10 cellular contexts compared by ENCODE assay signal in the genomic region with DNA sequence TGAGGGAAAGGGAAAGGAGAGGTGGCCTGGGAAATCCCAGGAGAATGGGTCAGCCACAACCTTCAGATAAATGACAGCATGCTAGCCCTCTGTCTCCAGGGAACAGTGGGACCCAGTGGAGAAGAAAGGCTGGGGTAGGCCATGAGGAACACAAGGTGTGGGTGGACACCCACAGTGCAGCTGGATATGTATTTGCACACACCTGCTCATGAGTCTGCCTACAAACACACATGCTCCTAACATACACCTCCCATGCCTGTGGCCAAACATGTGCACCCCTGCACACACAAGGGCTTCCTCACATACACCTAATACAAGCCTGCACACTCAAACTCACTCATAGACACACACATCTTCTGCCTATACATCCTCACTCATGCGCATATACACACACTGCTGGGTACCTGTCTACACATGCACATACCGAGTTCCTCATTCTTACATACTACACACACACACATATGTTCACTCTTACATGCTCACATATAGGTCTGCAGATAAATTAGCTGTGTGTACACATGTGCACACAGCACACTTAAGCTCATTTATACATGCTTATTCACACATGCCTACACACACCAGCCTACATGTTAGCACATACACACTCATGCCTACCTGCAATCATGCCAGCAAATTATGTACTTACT. TPM values are rescaled to one million over a fixed set of nuclear protein-coding genes. Genes with fewer than 3 reads are reported as not detected.
DNase-seq lines count a peak whose midpoint lies in the region; ATAC-seq and TF ChIP-seq lines count a peak whose summit lies in the region.
"Had no signal": no experiment of that assay in that cellular context is flagged by ENCODE, and none has a peak within 500 bp of the region (broad histone marks: within the 10 kb centered on the region; RNA-seq: fewer than 3 reads in every experiment).

No MANE protein-coding gene starts in this region.

- CTCF ChIA-PET in PC-3 (lab: Charles Lee) = interaction anchor here (0.5 to 1.6 kb wide), 9 partner anchors 13 to 653 kb away, joined by 3 to 10 read pairs (median 4); no protein-coding TSS in a partner anchor

- POLR2A ChIA-PET in PC-3 (lab: Charles Lee; ENCODE audit: unreplicated experiment) = no interaction called here

- 95% methylated on average over 2 of the region's 2 CpGs for WGBS in esophagus muscularis mucosa

- no peaks in the 10 kb centered on the region for H3K27me3 Mint-ChIP-seq in natural killer cell treated with Interleukin-12 subunit alpha and Interleukin-12 subunit beta and Interleukin-15 and Interleukin-18, amount 100 ng/mL, for 72 hours
- H3K27me3 Mint-ChIP-seq in natural killer cell (ENCODE audit: low read depth in 2 of 2) = no peaks in the 10 kb centered on the region

- H4K20me1 ChIP-seq in PC-3 (ENCODE audit: low read length) = peaks cover 4% of the 10 kb centered on the region; the same call in 1 of the 2 replicates

- no peak for DNase-seq in natural killer cell treated with Interleukin-12 subunit alpha and Interleukin-12 subunit beta and Interleukin-15 and Interleukin-18, amount 100 ng/mL, for 72 hours (ENCODE audit: low spot score)
- DNase-seq in natural killer cell (no peak), PC-3 (no peak), esophagus muscularis mucosa (ENCODE audit: extremely low spot score) (no peak), GM10266 (ENCODE audit: extremely low spot score) (no peak), gastrocnemius medialis (no peak), head of caudate nucleus (no peak)

- TF ChIP-seq CTCF in natural killer cell (IDR thresholded peaks at IDR 0.05) (no peak), PC-3 (conservative IDR thresholded peaks at IDR 0.05; ENCODE audit: low read depth, low read length) (no peak), esophagus muscularis mucosa (IDR thresholded peaks at IDR 0.05) (no peak), GM10266 (IDR thresholded peaks at IDR 0.05; ENCODE audit: control insufficient read depth, insufficient read depth, low read depth, missing control alignments) (no peak), gastrocnemius medialis (IDR thresholded peaks at IDR 0.05 in 4 of 5, conservative IDR thresholded peaks at IDR 0.05 in 1 of 5) (no peak)

- peak overlapping the region; percentile 45 for H3K4me3 Mint-ChIP-seq in natural killer cell treated with Interleukin-12 subunit alpha and Interleukin-12 subunit beta and Interleukin-15 and Interleukin-18, amount 100 ng/mL, for 72 hours
- no peak overlapping the region for H3K4me3 Mint-ChIP-seq in natural killer cell

- peaks cover 6% of the 10 kb centered on the region for H3K36me3 Mint-ChIP-seq in natural killer cell treated with Interleukin-12 subunit alpha and Interleukin-12 subunit beta and Interleukin-15 and Interleukin-18, amount 100 ng/mL, for 72 hours
- H3K36me3 Mint-ChIP-seq in natural killer cell = no peaks in the 10 kb centered on the region

- H3K27ac Mint-ChIP-seq in natural killer cell treated with Interleukin-12 subunit alpha and Interleukin-12 subunit beta and Interleukin-15 and Interleukin-18, amount 100 ng/mL, for 72 hours = peak overlapping the region; percentile 3 to 19
- H3K27ac Mint-ChIP-seq in natural killer cell = peak overlapping the region in 1 of 2 donors; percentile 52
- H3K27ac Mint-ChIP-seq: T-helper 1 cell treated with Interleukin-12 subunit alpha and Interleukin-12 subunit beta and Interleukin-4 antibody, amounts not matched to agents 30 μg/mL and 1 μg/mL, for 36 hours had no signal

- H3K4me2 ChIP-seq in PC-3 (ENCODE audit: low read length) = 0 out of 2 replicates have a peak overlapping the region, but pooled peaks have one; percentile 0

- H3K79me2 ChIP-seq in PC-3 (ENCODE audit: low read length) = peaks cover 35% of the 10 kb centered on the region

- H3K36me3 ChIP-seq in PC-3 (ENCODE audit: low read depth, low read length) = 0 out of 2 replicates have a peak, but pooled peaks cover 6% of the 10 kb centered on the region
- H3K36me3 ChIP-seq in esophagus muscularis mucosa = peaks cover 0 to 30% (median 22%) of the 10 kb centered on the region in 4 donors
- no peaks in the 10 kb centered on the region for H3K36me3 ChIP-seq in gastrocnemius medialis
- H3K36me3 ChIP-seq: breast epithelium had no signal

- no peaks in the 10 kb centered on the region for H3K9me2 ChIP-seq in PC-3 (replicated peaks; ENCODE audit: low read length)

- TF ChIP-seq POLR2A in esophagus muscularis mucosa (IDR thresholded peaks at IDR 0.05; ENCODE audit: low read depth) (no peak), gastrocnemius medialis (IDR thresholded peaks at IDR 0.05) (no peak)

- TF ChIP-seq EP300 in esophagus muscularis mucosa (IDR thresholded peaks at IDR 0.05) = no peak

- H3F3A ChIP-seq in PC-3 (ENCODE audit: low read length, unreplicated experiment) = no peaks in the 10 kb centered on the region

- H3K27me3 ChIP-seq in PC-3 (ENCODE audit: low read length) (no peaks in the 10 kb centered on the region), esophagus muscularis mucosa (no peaks in the 10 kb centered on the region), gastrocnemius medialis (no peaks in the 10 kb centered on the region)
- H3K27me3 ChIP-seq: breast epithelium had no signal

- H3K9me3 Mint-ChIP-seq in natural killer cell treated with Interleukin-12 subunit alpha and Interleukin-12 subunit beta and Interleukin-15 and Interleukin-18, amount 100 ng/mL, for 72 hours = no peaks in the 10 kb centered on the region
- H3K9me3 Mint-ChIP-seq in natural killer cell = no peaks in the 10 kb centered on the region
- H3K9me3 Mint-ChIP-seq: T-helper 1 cell treated with Interleukin-12 subunit alpha and Interleukin-12 subunit beta and Interleukin-4 antibody, amounts not matched to agents 30 μg/mL and 1 μg/mL, for 36 hours had no signal

- no peak for ATAC-seq in natural killer cell treated with Interleukin-12 subunit alpha and Interleukin-12 subunit beta and Interleukin-15 and Interleukin-18, amount 100 ng/mL, for 72 hours
- no peak for ATAC-seq in natural killer cell
- ATAC-seq in PC-3 = no peak
- ATAC-seq in gastrocnemius medialis = no peak
- no peak for ATAC-seq in HG03378 (IDR thresholded peaks at IDR 0.05; ENCODE audit: unreplicated experiment)

- in situ Hi-C loops in gastrocnemius medialis (cut with MboI; ENCODE audit: low sequenced_read_pairs in 4 of 4) = loop anchor here in 1 of 4 donors (5.0 kb wide), 1 partner anchor 73 kb away; a partner anchor contains a TSS

- H3K27ac ChIP-seq in PC-3 (ENCODE audit: low read length) (no peak overlapping the region), esophagus muscularis mucosa (replicated peaks in 1 of 4) (no peak overlapping the region), gastrocnemius medialis (no peak overlapping the region)
- H3K27ac ChIP-seq: breast epithelium had no signal

- no peak overlapping the region for H3K9ac ChIP-seq in PC-3 (ENCODE audit: low read length)

- intact Hi-C loops in natural killer cell (cut with micrococcal nuclease) = loop anchor here (1.0 kb wide), 2 partner anchors 74 to 146 kb away; a partner anchor contains a TSS
- intact Hi-C loops in PC-3 (cut with micrococcal nuclease) = loop anchor here (1.0 to 5.0 kb wide), 2 partner anchors 73 to 146 kb away; a partner anchor contains a TSS
- intact Hi-C loops in esophagus muscularis mucosa (cut with DNase I) = loop anchor here (5.0 kb wide), 2 partner anchors 52 to 73 kb away; a partner anchor contains a TSS
- intact Hi-C loops in gastrocnemius medialis (cut with DNase I; ENCODE audit: low total_unique reads) = loop anchor here (5.0 kb wide), 1 partner anchor 158 kb away; a partner anchor contains a TSS
- intact Hi-C loops in head of caudate nucleus (cut with DNase I) = loop anchor here (5.0 to 10.0 kb wide), 2 partner anchors 70 to 148 kb away; a partner anchor contains a TSS

- no peak overlapping the region for H3K4me3 ChIP-seq in PC-3 (ENCODE audit: low read length)
- H3K4me3 ChIP-seq in esophagus muscularis mucosa = peak overlapping the region in 3 of 4 donors; percentile 0 to 17 (median 2)
- no peak overlapping the region for H3K4me3 ChIP-seq in gastrocnemius medialis

- H3K9me3 ChIP-seq in PC-3 (ENCODE audit: low read length) (no peaks in the 10 kb centered on the region), esophagus muscularis mucosa (no peaks in the 10 kb centered on the region), gastrocnemius medialis (no peaks in the 10 kb centered on the region)
- H3K9me3 ChIP-seq: breast epithelium had no signal

- H3K4me1 ChIP-seq in PC-3 (ENCODE audit: insufficient read depth, low read length) (peaks cover 23% of the 10 kb centered on the region), esophagus muscularis mucosa (peaks cover 27 to 50% (median 43%) of the 10 kb centered on the region in 4 donors), gastrocnemius medialis (peaks cover 21 to 22% of the 10 kb centered on the region in 2 donors)

- H2AFZ ChIP-seq in PC-3 (ENCODE audit: low read length) = no peak overlapping the region

- BruUV-seq in PC-3 (replicated peaks; lab: Mats Ljungman, UMichigan) = no TSS peak

- H3K4me1 Mint-ChIP-seq in natural killer cell treated with Interleukin-12 subunit alpha and Interleukin-12 subunit beta and Interleukin-15 and Interleukin-18, amount 100 ng/mL, for 72 hours (ENCODE audit: low read depth in 2 of 2) = peaks cover 38 to 41% of the 10 kb centered on the region in 2 donors
- H3K4me1 Mint-ChIP-seq in natural killer cell = peaks cover 41 to 45% of the 10 kb centered on the region in 2 donors

RNA-seq across cellular contexts. Expression of a gene that starts 3.6 kb away (rescaled TPM):
- total RNA-seq in natural killer cell treated with Interleukin-12 subunit alpha and Interleukin-12 subunit beta and Interleukin-15 and Interleukin-18, amount 100 ng/mL, for 72 hours = 10 to 100 TPM; 15.9 to 41.1 TPM
- total RNA-seq in natural killer cell (10 to 100 TPM in 2 of 3 donors, 1 to 10 TPM in 1; 8.0 to 14.1 (median 13.0) TPM), PC-3 (2014; rRNA removed) (13.4 and 19.2 TPM in 2 replicates), esophagus muscularis mucosa (10 to 100 TPM; 20.5 to 33.2 (median 28.2) TPM), gastrocnemius medialis (10 to 100 TPM; 10.1 to 16.7 (median 11.3) TPM)

RNA-seq across cellular contexts. Expression of a gene that starts 54.7 kb away (rescaled TPM):
- 10 to 100 TPM; 46.3 to 87.3 TPM for total RNA-seq in natural killer cell treated with Interleukin-12 subunit alpha and Interleukin-12 subunit beta and Interleukin-15 and Interleukin-18, amount 100 ng/mL, for 72 hours
- total RNA-seq in natural killer cell = 1 to 10 TPM; 1.9 to 4.9 (median 2.4) TPM
- total RNA-seq in PC-3 (2014; rRNA removed) = 21.5 and 29.5 TPM in 2 replicates
- total RNA-seq in esophagus muscularis mucosa = under 1 TPM in 3 of 4 donors, not detected in 1; under 0.01 to 0.40 (median 0.17) TPM
- under 1 TPM in 2 of 4 donors, not detected in 2; 0.27 to 0.46 TPM for total RNA-seq in gastrocnemius medialis

Comparison
In these comparisons a context has a peak if more than half of its experiments do, and no peak if none do; other contexts are left out.
1. H3K4me3 ChIP-seq: peak in esophagus muscularis mucosa (3 of 4); none in PC-3 (single experiment) and gastrocnemius medialis (0 of 4).